26 cellular contexts compared by ENCODE assay signal in genomic region chr13:112095354-112095753, GRCh38. TPM values are rescaled to one million over a fixed set of nuclear protein-coding genes. Genes with fewer than 3 reads are reported as not detected.
DNase-seq lines count a peak whose midpoint lies in the region; TF ChIP-seq lines count a peak whose summit lies in the region.
"Had no signal": no experiment of that assay in that cellular context is flagged by ENCODE, and none has a peak within 500 bp of the region (broad histone marks: within the 10 kb centered on the region; RNA-seq: fewer than 3 reads in every experiment).

No MANE protein-coding gene starts in this region.

- H3K9me3 Mint-ChIP-seq in neural progenitor cell (peaks cover 3% of the 10 kb centered on the region), osteocyte (ENCODE audit: unreplicated experiment) (no peaks in the 10 kb centered on the region), immature natural killer cell (no peaks in the 10 kb centered on the region)

- H3K9ac ChIP-seq in neural progenitor cell, result no peak overlapping the region
- H3K9ac ChIP-seq: BLaER1 had no signal

- H3K9me3 ChIP-seq in neural progenitor cell (ENCODE audit: low read depth), result no peaks in the 10 kb centered on the region
- H3K9me3 ChIP-seq: BE2C, BLaER1 had no signal

- H3K36me3 Mint-ChIP-seq in neural progenitor cell, result no peaks in the 10 kb centered on the region
- H3K36me3 Mint-ChIP-seq in osteocyte (ENCODE audit: unreplicated experiment), result no peaks in the 10 kb centered on the region
- H3K36me3 Mint-ChIP-seq in immature natural killer cell, result no peaks in the 10 kb centered on the region
- H3K36me3 Mint-ChIP-seq: CD14-positive monocyte; CD4-positive, alpha-beta memory T cell; CD4-positive, CD25-positive, alpha-beta regulatory T cell; CD8-positive, alpha-beta memory T cell had no signal

- no peak for TF ChIP-seq CTCF in neural progenitor cell (IDR thresholded peaks at IDR 0.05)
- no peak for TF ChIP-seq CTCF in osteocyte (IDR thresholded peaks at IDR 0.05)

- H3K4me3 Mint-ChIP-seq in neural progenitor cell (no peak overlapping the region), osteocyte (ENCODE audit: unreplicated experiment) (no peak overlapping the region), immature natural killer cell (no peak overlapping the region)
- H3K4me3 Mint-ChIP-seq: CD4-positive, CD25-positive, alpha-beta regulatory T cell; CD8-positive, alpha-beta memory T cell had no signal

- no peak overlapping the region for H3K4me3 ChIP-seq in neural progenitor cell
- H3K4me3 ChIP-seq: BLaER1 had no signal

- peak overlapping the region; percentile 6 for H3K27ac Mint-ChIP-seq in neural progenitor cell
- no peak overlapping the region for H3K27ac Mint-ChIP-seq in osteocyte (ENCODE audit: unreplicated experiment)
- no peak overlapping the region for H3K27ac Mint-ChIP-seq in immature natural killer cell
- H3K27ac Mint-ChIP-seq: CD14-positive monocyte; CD4-positive, alpha-beta memory T cell; CD4-positive, CD25-positive, alpha-beta regulatory T cell; CD8-positive, alpha-beta memory T cell had no signal

- no peak overlapping the region for H3K27ac ChIP-seq in neural progenitor cell
- H3K27ac ChIP-seq: BLaER1 had no signal

- no peaks in the 10 kb centered on the region for H4K20me1 ChIP-seq in neural progenitor cell (ENCODE audit: low read depth)
- H4K20me1 ChIP-seq: BLaER1 had no signal

- no peaks in the 10 kb centered on the region for H3K79me2 ChIP-seq in neural progenitor cell (ENCODE audit: low read depth)

- no peak overlapping the region for H3K4me2 ChIP-seq in neural progenitor cell
- H3K4me2 ChIP-seq: BLaER1 had no signal

- H3K4me1 Mint-ChIP-seq in neural progenitor cell (peaks cover 51% of the 10 kb centered on the region), osteocyte (ENCODE audit: unreplicated experiment) (no peaks in the 10 kb centered on the region), immature natural killer cell (no peaks in the 10 kb centered on the region)
- H3K4me1 Mint-ChIP-seq: CD14-positive monocyte; CD4-positive, alpha-beta memory T cell; CD4-positive, CD25-positive, alpha-beta regulatory T cell; CD8-positive, alpha-beta memory T cell had no signal

- H3K27me3 ChIP-seq in neural progenitor cell, result peaks cover 21% of the 10 kb centered on the region
- H3K27me3 ChIP-seq: BLaER1 had no signal

- H3K4me1 ChIP-seq in neural progenitor cell, result peaks cover 39% of the 10 kb centered on the region
- H3K4me1 ChIP-seq: BE2C, BLaER1 had no signal

- peaks cover 16% of the 10 kb centered on the region for H3F3A ChIP-seq in neural progenitor cell (ENCODE audit: low read depth)

- H3K27me3 Mint-ChIP-seq in neural progenitor cell (ENCODE audit: insufficient read depth, low read depth) (peaks cover 15% of the 10 kb centered on the region), osteocyte (ENCODE audit: unreplicated experiment) (peaks cover 3% of the 10 kb centered on the region), immature natural killer cell (ENCODE audit: low read depth in 3 of 3) (peaks cover 1 to 15% (median 13%) of the 10 kb centered on the region in 3 donors)

- H2AFZ ChIP-seq in neural progenitor cell (replicated peaks), result no peak overlapping the region

- H3K36me3 ChIP-seq in neural progenitor cell, result no peaks in the 10 kb centered on the region
- H3K36me3 ChIP-seq: BE2C, BLaER1 had no signal

- no peak for DNase-seq in neural progenitor cell (ENCODE audit: low spot score)
- peak; percentile 75 for DNase-seq in osteocyte (ENCODE audit: extremely low spot score, unreplicated experiment)
- peak; percentile 17 for DNase-seq in ureter (ENCODE audit: low spot score)
- DNase-seq in SKM-1 treated with dmso at 0.1 percent for 144 hours (lab: John Stamatoyannopoulos, UW; ENCODE audit: unreplicated experiment), result no peak
- no peak for DNase-seq in NCI-H774 (lab: John Stamatoyannopoulos, UW)
- DNase-seq in OCI-M1 (lab: John Stamatoyannopoulos, UW), result no peak
- no peak for DNase-seq in immature natural killer cell
- DNase-seq: 8988T; ACHN; BE2C; C1 segment of cervical spinal cord; CD4-positive, alpha-beta memory T cell; CD4-positive, CD25-positive, alpha-beta regulatory T cell; CD8-positive, alpha-beta memory T cell; COR-L47; DMS 273 treated with DMSO at 0.1 percent for 48 hours; DMS153; DMS53; DMS79; DND-41; EL; GDM1 had no signal

RNA-seq across cellular contexts. Expression of gene SOX1, which starts 28.4 kb away (rescaled TPM):
- 3.3 and 4.7 TPM in 2 replicates for total RNA-seq in neural progenitor cell (ENCODE audit: low replicate concordance)
- total RNA-seq in osteocyte, result not detected in 2 replicates
- not detected for total RNA-seq in ureter
- not detected for polyA plus RNA-seq in immature natural killer cell
- total RNA-seq: CD4-positive, alpha-beta memory T cell; CD4-positive, CD25-positive, alpha-beta regulatory T cell; CD8-positive, alpha-beta memory T cell; G401 had no signal
- polyA plus RNA-seq: AG04450; CD14-positive monocyte; CD4-positive, alpha-beta memory T cell; CD4-positive, CD25-positive, alpha-beta regulatory T cell; CD8-positive, alpha-beta memory T cell had no signal

Comparison
In these comparisons a context has a peak if more than half of its experiments do, and no peak if none do; other contexts are left out.
1. DNase-seq: peak in osteocyte (single experiment) and ureter (single experiment); none in neural progenitor cell (single experiment), SKM-1 treated with dmso at 0.1 percent for 144 hours (single experiment), NCI-H774 (single experiment), OCI-M1 (single experiment) and immature natural killer cell (0 of 3).